18 cellular contexts compared by ENCODE assay signal in the genomic region with DNA sequence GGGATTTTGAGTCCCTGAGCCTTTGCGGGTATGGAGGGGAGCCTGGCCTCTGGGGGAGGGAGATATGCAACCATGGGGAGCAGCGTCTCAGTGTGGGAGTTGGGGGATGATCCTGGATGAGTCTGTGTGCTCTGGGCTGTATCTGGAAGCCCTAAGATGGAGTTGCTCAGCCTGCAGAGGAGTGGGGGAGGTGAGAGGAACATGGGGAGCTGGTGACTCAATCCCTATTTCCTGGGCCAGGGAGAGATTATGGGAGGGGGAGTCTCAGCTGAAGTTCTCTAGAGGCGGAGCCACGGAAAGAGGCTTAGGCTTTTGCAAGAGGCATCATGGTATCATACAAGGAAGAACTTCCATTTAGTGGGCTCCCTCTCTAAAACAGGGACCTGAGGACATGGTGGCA. TPM values are rescaled to one million over a fixed set of nuclear protein-coding genes. Genes with fewer than 3 reads are reported as not detected.
DNase-seq lines count a peak whose midpoint lies in the region; ATAC-seq and TF ChIP-seq lines count a peak whose summit lies in the region.
"Had no signal": no experiment of that assay in that cellular context is flagged by ENCODE, and none has a peak within 500 bp of the region (broad histone marks: within the 10 kb centered on the region; RNA-seq: fewer than 3 reads in every experiment).

No MANE protein-coding gene starts in this region.

- H4K8ac ChIP-seq in H9 (replicated peaks; ENCODE audit: insufficient read length, low read depth, low read length) = no peak overlapping the region

- no peak overlapping the region for H3K4ac ChIP-seq in H9 (ENCODE audit: low read depth, low read length)

- H2BK12ac ChIP-seq in H9 (ENCODE audit: insufficient read length, low read depth, low read length) = no peak overlapping the region

- H3K14ac ChIP-seq in H9 (ENCODE audit: insufficient read depth, low read length) = no peak overlapping the region

- no peaks in the 10 kb centered on the region for H3K79me2 ChIP-seq in H9 (ENCODE audit: insufficient read depth, low read length)

- H2BK5ac ChIP-seq in H9 (ENCODE audit: insufficient read length, low read length) = no peak overlapping the region

- peak; percentile 45 for DNase-seq in EL
- peak; percentile 54 for DNase-seq in M059J (ENCODE audit: low read depth)
- peak; percentile 11 for DNase-seq in brain microvascular endothelial cell
- DNase-seq in left kidney (ENCODE audit: low read depth, low spot score) = peak; percentile 43
- no peak for DNase-seq in NCI-H748 treated with DMSO at 0.1 percent for 48 hours (lab: John Stamatoyannopoulos, UW)
- no peak for DNase-seq in activated CD4-positive, CD25-positive, alpha-beta regulatory T cell (lab: John Stamatoyannopoulos, UW)
- no peak for DNase-seq in H9
- DNase-seq: activated naive CD4-positive, alpha-beta T cell treated with anti-CD3 and anti-CD28 coated beads for 36 hours; dermis blood vessel endothelial cell; erythroblast; GOT3; heart right ventricle; left cardiac atrium; NCI-H2107; NCI-H69 had no signal

- H3K4me1 ChIP-seq in H9 (ENCODE audit: insufficient read depth, low read length) = 0 out of 2 replicates have a peak, but pooled peaks cover 3% of the 10 kb centered on the region
- H3K4me1 ChIP-seq: heart right ventricle, vagina had no signal

- H4K20me1 ChIP-seq in H9 (ENCODE audit: control insufficient read depth, insufficient read depth, insufficient read length) = no peaks in the 10 kb centered on the region

- ATAC-seq in HG02852 (IDR thresholded peaks at IDR 0.05; ENCODE audit: unreplicated experiment) = no peak
- ATAC-seq: heart right ventricle, left cardiac atrium, Panc1 had no signal

- H4K91ac ChIP-seq in H9 (ENCODE audit: insufficient read length, low read depth, low read length) = no peak overlapping the region

- no peak overlapping the region for H3K27ac ChIP-seq in brain microvascular endothelial cell
- H3K27ac ChIP-seq in H9 (ENCODE audit: insufficient read length, low read depth, low read length) = no peak overlapping the region
- H3K27ac ChIP-seq: heart right ventricle, vagina had no signal

- H2BK20ac ChIP-seq in H9 (ENCODE audit: low read depth, low read length, poor library complexity, severe bottlenecking) = no peak overlapping the region

- no CpG with 5 or more reads among the region's 4 CpGs for WGBS in H9 (ENCODE audit: extremely low coverage, insufficient read length, low lambda C conversion rate)

- peak overlapping the region in 1 of 2 experiments; percentile 16; a peak in 2 of 5 replicates for H3K4me3 Mint-ChIP-seq in H9
- H3K4me3 Mint-ChIP-seq: activated naive CD4-positive, alpha-beta T cell treated with anti-CD3 and anti-CD28 coated beads for 36 hours had no signal

- no peak overlapping the region for H3K4me3 ChIP-seq in brain microvascular endothelial cell (ENCODE audit: low read depth, low read length)
- H3K4me3 ChIP-seq: heart right ventricle, vagina had no signal

- H3K9me3 Mint-ChIP-seq in H9 = no peaks in the 10 kb centered on the region
- H3K9me3 Mint-ChIP-seq: activated naive CD4-positive, alpha-beta T cell treated with anti-CD3 and anti-CD28 coated beads for 36 hours had no signal

- no peak overlapping the region for H3K23ac ChIP-seq in H9 (ENCODE audit: insufficient read length, low read depth, low read length)

- no peak overlapping the region for H3K18ac ChIP-seq in H9 (ENCODE audit: insufficient read length, low read depth, low read length)

- no peaks in the 10 kb centered on the region for H3K9me3 ChIP-seq in H9 (ENCODE audit: control insufficient read depth, low read depth, low read length)
- H3K9me3 ChIP-seq: heart right ventricle, vagina had no signal

- no peak overlapping the region for H4K5ac ChIP-seq in H9 (ENCODE audit: insufficient read length, low read depth, low read length)

- H3K56ac ChIP-seq in H9 (ENCODE audit: insufficient read length, low read depth, low read length) = no peak overlapping the region

- H3K27me3 ChIP-seq in brain microvascular endothelial cell (replicated peaks) (no peaks in the 10 kb centered on the region), H9 (ENCODE audit: insufficient read depth, low read length) (no peaks in the 10 kb centered on the region)
- H3K27me3 ChIP-seq: heart right ventricle, vagina had no signal

- H3K36me3 ChIP-seq in brain microvascular endothelial cell (replicated peaks) = no peaks in the 10 kb centered on the region
- H3K36me3 ChIP-seq: heart right ventricle, vagina had no signal

- no peak overlapping the region for H3K4me2 ChIP-seq in H9 (ENCODE audit: insufficient read depth, insufficient read length, low read length)

- peaks cover 10 to 16% of the 10 kb centered on the region in 2 experiments for H3K4me1 Mint-ChIP-seq in H9

- no peak overlapping the region for H2BK15ac ChIP-seq in H9 (ENCODE audit: low read depth, low read length)

- no peak overlapping the region for H3K9ac ChIP-seq in H9 (ENCODE audit: extremely low read depth, insufficient read length, low read length)

- H2BK120ac ChIP-seq in H9 (ENCODE audit: low read depth, low read length, poor library complexity, severe bottlenecking) = no peak overlapping the region

- in situ Hi-C loops in brain microvascular endothelial cell (cut with HindIII; ENCODE audit: low pct_ligation_motif_present, low sequenced_read_pairs) = no loop called here

- H3K36me3 Mint-ChIP-seq in H9 (ENCODE audit: insufficient read depth in 1 of 3, low read depth in 3 of 3) = peaks cover 0 to 4% (median 2%) of the 10 kb centered on the region in 3 experiments; a peak in 2 of 7 replicates

- peaks cover 3% of the 10 kb centered on the region for H3K27me3 Mint-ChIP-seq in H9 (ENCODE audit: low read depth)

- no peak overlapping the region for H3T11ph ChIP-seq in H9 (ENCODE audit: low read length)

- H2AK5ac ChIP-seq in H9 (ENCODE audit: insufficient read length, low read length) = no peak overlapping the region

- TF ChIP-seq CTCF in brain microvascular endothelial cell (IDR thresholded peaks at IDR 0.05; ENCODE audit: low read depth, low read length, missing control alignments) (no peak), H9 (conservative IDR thresholded peaks at IDR 0.05) (no peak)

- H2AFZ ChIP-seq in H9 (ENCODE audit: low read length) = no peak overlapping the region

- H3K79me1 ChIP-seq in H9 (ENCODE audit: insufficient read depth, low read depth, low read length, poor library complexity, severe bottlenecking) = no peaks in the 10 kb centered on the region

- H3K27ac Mint-ChIP-seq in H9 = no peak overlapping the region; a peak in 2 of 7 replicates
- H3K27ac Mint-ChIP-seq: activated naive CD4-positive, alpha-beta T cell treated with anti-CD3 and anti-CD28 coated beads for 36 hours had no signal

- H3K23me2 ChIP-seq in H9 (ENCODE audit: insufficient read length, low read depth, low read length, poor library complexity, severe bottlenecking) = peaks cover 3% of the 10 kb centered on the region

RNA-seq across cellular contexts. Expression of a gene that starts 59.5 kb away (rescaled TPM):
- 28.0 and 38.2 TPM in 2 replicates for total RNA-seq in M059J (2014; rRNA removed; shearing (Covaris generic))
- 32.3 and 34.0 TPM in 2 replicates for total RNA-seq in H9 (2021)

Comparison
In these comparisons a context has a peak if more than half of its experiments do, and no peak if none do; other contexts are left out.
1. DNase-seq: peak in EL (single experiment), M059J (single experiment), brain microvascular endothelial cell (single experiment) and left kidney (single experiment); none in NCI-H748 treated with DMSO at 0.1 percent for 48 hours (single experiment), activated CD4-positive, CD25-positive, alpha-beta regulatory T cell (0 of 4) and H9 (single experiment).